13 cellular contexts compared by ENCODE assay signal in genomic region chr6:143594647-143595046, GRCh38.
DNase-seq lines count a peak whose midpoint lies in the region; ATAC-seq and TF ChIP-seq lines count a peak whose summit lies in the region.
"Had no signal": no experiment of that assay in that cellular context is flagged by ENCODE, and none has a peak within 500 bp of the region (broad histone marks: within the 10 kb centered on the region; RNA-seq: fewer than 3 reads in every experiment).

No MANE protein-coding gene starts in this region.

- H3K4me3 ChIP-seq in choroid plexus epithelial cell (ENCODE audit: low read depth, low read length) = no peak overlapping the region
- H3K4me3 ChIP-seq: BLaER1 had no signal

- peak; percentile 6 for DNase-seq in A172 (ENCODE audit: low spot score)
- peak; percentile 19 for DNase-seq in H4 (ENCODE audit: low spot score)
- peak; percentile 66 for DNase-seq in choroid plexus epithelial cell (ENCODE audit: low read depth)
- no peak for DNase-seq in inferior parietal cortex (ENCODE audit: extremely low spot score)
- DNase-seq in hepatic stellate cell (ENCODE audit: low spot score) = no peak
- no peak for DNase-seq in DMS79 (lab: John Stamatoyannopoulos, UW)
- DNase-seq: activated CD4-positive, alpha-beta T cell treated with anti-CD3 and anti-CD28 coated beads, Interleukin-2, amount 50 U/mL, for 1 hour; GDM1; NCI-H2029; stimulated activated CD4-positive, alpha-beta T cell treated with anti-CD3 and anti-CD28 coated beads, Interleukin-4, amount 100 ng/mL, for 4 hours had no signal

- peak overlapping the region; percentile 36 for H3K27ac ChIP-seq in layer of hippocampus (ENCODE audit: low read depth, low read length)
- H3K27ac ChIP-seq: BLaER1 had no signal

- no peak for TF ChIP-seq CTCF in choroid plexus epithelial cell (conservative IDR thresholded peaks at IDR 0.05; ENCODE audit: low read depth, low read length)

- no peak for ATAC-seq in GM21367 (IDR thresholded peaks at IDR 0.05; ENCODE audit: unreplicated experiment)

- no peaks in the 10 kb centered on the region for H3K27me3 ChIP-seq in layer of hippocampus (ENCODE audit: control insufficient read depth, insufficient read depth, low read length)
- H3K27me3 ChIP-seq: BLaER1 had no signal

Comparison
In these comparisons a context has a peak if more than half of its experiments do, and no peak if none do; other contexts are left out.
1. DNase-seq: peak in A172 (single experiment), H4 (single experiment) and choroid plexus epithelial cell (single experiment); none in inferior parietal cortex (single experiment), hepatic stellate cell (single experiment) and DMS79 (single experiment).